Comparison of ENCODE assay signal across 14 cellular contexts in the genomic region with DNA sequence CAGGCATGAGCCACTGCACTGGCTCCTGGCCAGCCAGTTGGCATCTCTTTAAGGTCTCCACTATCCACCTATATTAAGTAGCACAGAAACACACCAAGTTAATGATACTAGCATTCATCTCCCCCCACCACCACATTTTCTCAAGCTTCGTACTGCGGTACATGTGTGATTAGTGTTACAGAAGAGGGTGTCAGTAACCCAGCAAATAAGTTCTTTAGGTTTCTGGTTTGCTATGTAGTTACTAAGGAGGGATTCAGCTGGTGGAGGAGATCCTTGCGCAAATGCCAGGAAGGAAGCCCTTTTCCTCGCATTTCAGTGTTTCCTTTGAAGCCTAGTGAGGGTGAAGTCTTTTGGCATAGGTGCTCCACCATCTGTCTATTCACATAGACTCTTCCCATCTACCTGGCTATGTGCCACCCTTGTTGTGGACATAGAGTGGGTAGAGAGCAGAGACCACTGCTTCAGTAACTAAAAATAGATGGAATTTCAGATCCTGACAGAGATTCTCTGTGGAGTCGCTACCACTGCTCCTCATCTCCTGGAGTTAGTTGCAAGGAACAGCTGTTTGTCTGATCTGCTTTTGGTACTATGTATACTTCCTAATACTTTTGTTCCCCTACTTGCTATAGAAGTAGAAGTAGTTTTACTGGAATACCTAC. TPM values are rescaled to one million over a fixed set of nuclear protein-coding genes. Genes with fewer than 3 reads are reported as not detected.
A peak's percentile ranks its signal among the peaks of the same experiment; 100 is the strongest.
DNase-seq lines count a peak whose midpoint lies in the region; ATAC-seq, FAIRE-seq and TF ChIP-seq lines count a peak whose summit lies in the region.
"Had no signal": no experiment of that assay in that cellular context is flagged by ENCODE, and none has a peak within 500 bp of the region (broad histone marks: within the 10 kb centered on the region; RNA-seq: fewer than 3 reads in every experiment).

No MANE protein-coding gene starts in this region.

- WGBS in SK-N-SH (ENCODE audit: low lambda C conversion rate) = 96% methylated on average over 5 of the region's 5 CpGs
- 70 to 76% methylated on average over 5 of the region's 5 CpGs for WGBS in pancreas, 2 donors

- peak overlapping the region; percentile 10; the same call in 1 of the 2 replicates for H3K4me2 ChIP-seq in SK-N-SH

- DNase-seq in SK-N-SH = no peak
- peak; percentile 8 for DNase-seq in NCI-H1694 (lab: John Stamatoyannopoulos, UW)
- DNase-seq in activated naive CD8-positive, alpha-beta T cell treated with anti-CD3 and anti-CD28 coated beads, Interleukin-2, amount 50 U/mL, for 24 hours = no peak
- DNase-seq in pancreas = no peak
- DNase-seq in HK-2 (ENCODE audit: unreplicated experiment) = no peak
- DNase-seq in HPDE6-E6E7 (ENCODE audit: extremely low spot score) = no peak
- DNase-seq: DMS79; heart left ventricle; left ventricle myocardium superior; NCI-H82; stimulated activated CD4-positive, alpha-beta T cell treated with anti-CD3 and anti-CD28 coated beads, Interleukin-4, amount 100 ng/mL, for 1 hour had no signal

- CTCF ChIA-PET in SK-N-SH (lab: Yijun Ruan, JAX) = interaction anchor here (1.1 kb wide), 1 partner anchor 7 kb away, joined by 5 read pairs; no protein-coding TSS in a partner anchor

- no peaks in the 10 kb centered on the region for H3K9me2 ChIP-seq in SK-N-SH

- H4K20me1 ChIP-seq in SK-N-SH (ENCODE audit: insufficient read depth) = peaks cover 94% of the 10 kb centered on the region

- H3K27ac Mint-ChIP-seq in activated naive CD8-positive, alpha-beta T cell treated with anti-CD3 and anti-CD28 coated beads, Interleukin-2, amount 50 U/mL, for 24 hours = peak overlapping the region; percentile 82

- peaks cover 29% of the 10 kb centered on the region for H3F3A ChIP-seq in SK-N-SH (replicated peaks; ENCODE audit: insufficient read depth)

- no peak for TF ChIP-seq EP300 in SK-N-SH (IDR thresholded peaks at IDR 0.05; ENCODE audit: borderline replicate concordance in 1 of 2, low read depth in 1 of 2, low read length in 1 of 2)

- TF ChIP-seq CTCF in SK-N-SH (IDR thresholded peaks at IDR 0.05) (no peak), pancreas (IDR thresholded peaks at IDR 0.05) (no peak)

- H3K4me1 Mint-ChIP-seq in activated naive CD8-positive, alpha-beta T cell treated with anti-CD3 and anti-CD28 coated beads, Interleukin-2, amount 50 U/mL, for 24 hours = peaks cover 65% of the 10 kb centered on the region

- peak overlapping the region in 1 of 2 experiments; percentile 2; a peak in 2 of 4 replicates for H3K27ac ChIP-seq in SK-N-SH (ENCODE audit: low read depth in 2 of 2, low read length in 1 of 2)
- no peak overlapping the region for H3K27ac ChIP-seq in pancreas
- H3K27ac ChIP-seq: SJSA1 had no signal

- peaks cover 17% of the 10 kb centered on the region for H3K36me3 Mint-ChIP-seq in activated naive CD8-positive, alpha-beta T cell treated with anti-CD3 and anti-CD28 coated beads, Interleukin-2, amount 50 U/mL, for 24 hours (ENCODE audit: low read depth)

- H3K9ac ChIP-seq in SK-N-SH = no peak overlapping the region

- H3K36me3 ChIP-seq in SK-N-SH (replicated peaks in 1 of 2; ENCODE audit: control insufficient read depth in 1 of 2, insufficient read depth in 2 of 2, low read length in 1 of 2) = peaks cover 0 to 14% of the 10 kb centered on the region in 2 experiments
- no peaks in the 10 kb centered on the region for H3K36me3 ChIP-seq in pancreas

- H3K27me3 ChIP-seq in SK-N-SH (ENCODE audit: insufficient read depth) = no peaks in the 10 kb centered on the region
- H3K27me3 ChIP-seq in pancreas = no peaks in the 10 kb centered on the region
- H3K27me3 ChIP-seq: heart left ventricle, SJSA1 had no signal

- intact Hi-C loops in pancreas (cut with DNase I) = no loop called here

- H3K4me3 Mint-ChIP-seq in activated naive CD8-positive, alpha-beta T cell treated with anti-CD3 and anti-CD28 coated beads, Interleukin-2, amount 50 U/mL, for 24 hours = no peak overlapping the region

- no peak for FAIRE-seq in pancreas (lab: Jason Lieb, UNC)

- H3K9me3 ChIP-seq in SK-N-SH (no peaks in the 10 kb centered on the region), pancreas (no peaks in the 10 kb centered on the region)
- H3K9me3 ChIP-seq: heart left ventricle, SJSA1 had no signal

- no peaks in the 10 kb centered on the region for H3K9me3 Mint-ChIP-seq in activated naive CD8-positive, alpha-beta T cell treated with anti-CD3 and anti-CD28 coated beads, Interleukin-2, amount 50 U/mL, for 24 hours

- no peak for ATAC-seq in SK-N-SH treated with all-trans-retinoic acid at 6 μM for 48 hours
- ATAC-seq in activated naive CD8-positive, alpha-beta T cell treated with anti-CD3 and anti-CD28 coated beads, Interleukin-2, amount 50 U/mL, for 24 hours = no peak
- ATAC-seq in pancreas = peak in 3 of 4 donors; percentile 19 to 34 (median 30)
- ATAC-seq in HG02981 (IDR thresholded peaks at IDR 0.05; ENCODE audit: unreplicated experiment) = no peak
- ATAC-seq: left ventricle myocardium superior had no signal

- no peak overlapping the region for H2AFZ ChIP-seq in SK-N-SH (ENCODE audit: low read depth)

- POLR2A ChIA-PET in SK-N-SH (lab: Yijun Ruan, JAX) = interaction anchor here (0.6 kb wide), 1 partner anchor 99 kb away, joined by 3 read pairs; no protein-coding TSS in a partner anchor

- no peaks in the 10 kb centered on the region; a peak in 2 of 4 replicates for H3K4me1 ChIP-seq in SK-N-SH (ENCODE audit: control insufficient read depth in 1 of 2, insufficient read depth in 2 of 2, low read depth in 1 of 2, low read length in 1 of 2)
- H3K4me1 ChIP-seq in pancreas = peaks cover 0 to 24% (median 0%) of the 10 kb centered on the region in 3 donors
- H3K4me1 ChIP-seq: SJSA1 had no signal

- H3K4me3 ChIP-seq in SK-N-SH (ENCODE audit: low read depth in 2 of 2, low read length in 1 of 2) = no peak overlapping the region
- H3K4me3 ChIP-seq in pancreas = no peak overlapping the region
- H3K4me3 ChIP-seq: heart left ventricle, SJSA1 had no signal

- TF ChIP-seq RAD21 in SK-N-SH (IDR thresholded peaks at IDR 0.05; ENCODE audit: low read length) = no peak

- H3K27me3 Mint-ChIP-seq in activated naive CD8-positive, alpha-beta T cell treated with anti-CD3 and anti-CD28 coated beads, Interleukin-2, amount 50 U/mL, for 24 hours = no peaks in the 10 kb centered on the region

- H3K79me2 ChIP-seq in SK-N-SH (ENCODE audit: insufficient read depth) = peaks cover 100% of the 10 kb centered on the region

TF ChIP-seq in SK-N-SH, 30 proteins besides CTCF, POLR2A, EP300 and RAD21 (continues in another document):
- TF ChIP-seq SMC3 (IDR thresholded peaks at IDR 0.05; ENCODE audit: low read depth, low read length) = no peak
- TF ChIP-seq ELF1 (IDR thresholded peaks at IDR 0.05) = no peak
- TF ChIP-seq RFX5 (IDR thresholded peaks at IDR 0.05; ENCODE audit: low read length) = no peak
- TF ChIP-seq SIN3A (IDR thresholded peaks at IDR 0.05; ENCODE audit: borderline replicate concordance, low read depth, low read length) = no peak
- no peak for TF ChIP-seq FOSL2 (IDR thresholded peaks at IDR 0.05; ENCODE audit: borderline replicate concordance, low read depth)
- no peak for TF ChIP-seq FOXJ3 (CRISPR knock-in tag; IDR thresholded peaks at IDR 0.05)
- no peak for TF ChIP-seq MEF2A (IDR thresholded peaks at IDR 0.05; ENCODE audit: borderline replicate concordance, low read depth)
- TF ChIP-seq FOXM1 (IDR thresholded peaks at IDR 0.05; ENCODE audit: low read depth) = no peak
- TF ChIP-seq EZH2phosphoT487 (IDR thresholded peaks at IDR 0.05; ENCODE audit: borderline replicate concordance, low read depth) = no peak
- TF ChIP-seq, protein P1, sequence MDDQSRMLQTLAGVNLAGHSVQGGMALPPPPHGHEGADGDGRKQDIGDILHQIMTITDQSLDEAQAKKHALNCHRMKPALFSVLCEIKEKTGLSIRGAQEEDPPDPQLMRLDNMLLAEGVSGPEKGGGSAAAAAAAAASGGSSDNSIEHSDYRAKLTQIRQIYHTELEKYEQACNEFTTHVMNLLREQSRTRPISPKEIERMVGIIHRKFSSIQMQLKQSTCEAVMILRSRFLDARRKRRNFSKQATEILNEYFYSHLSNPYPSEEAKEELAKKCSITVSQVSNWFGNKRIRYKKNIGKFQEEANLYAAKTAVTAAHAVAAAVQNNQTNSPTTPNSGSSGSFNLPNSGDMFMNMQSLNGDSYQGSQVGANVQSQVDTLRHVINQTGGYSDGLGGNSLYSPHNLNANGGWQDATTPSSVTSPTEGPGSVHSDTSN (IDR thresholded peaks at IDR 0.05) = no peak
- TF ChIP-seq RCOR1 (IDR thresholded peaks at IDR 0.05; ENCODE audit: low read length) = no peak

TF ChIP-seq in SK-N-SH treated with all-trans-retinoic acid at 6 μM for 48 hours, 23 proteins besides CTCF, POLR2A, EP300 and RAD21:
- TF ChIP-seq PPARA (CRISPR knock-in tag; IDR thresholded peaks at IDR 0.05; ENCODE audit: borderline replicate concordance) (no peak), TOX (CRISPR knock-in tag; IDR thresholded peaks at IDR 0.05; ENCODE audit: borderline replicate concordance) (no peak)
- TF ChIP-seq, protein P2, sequence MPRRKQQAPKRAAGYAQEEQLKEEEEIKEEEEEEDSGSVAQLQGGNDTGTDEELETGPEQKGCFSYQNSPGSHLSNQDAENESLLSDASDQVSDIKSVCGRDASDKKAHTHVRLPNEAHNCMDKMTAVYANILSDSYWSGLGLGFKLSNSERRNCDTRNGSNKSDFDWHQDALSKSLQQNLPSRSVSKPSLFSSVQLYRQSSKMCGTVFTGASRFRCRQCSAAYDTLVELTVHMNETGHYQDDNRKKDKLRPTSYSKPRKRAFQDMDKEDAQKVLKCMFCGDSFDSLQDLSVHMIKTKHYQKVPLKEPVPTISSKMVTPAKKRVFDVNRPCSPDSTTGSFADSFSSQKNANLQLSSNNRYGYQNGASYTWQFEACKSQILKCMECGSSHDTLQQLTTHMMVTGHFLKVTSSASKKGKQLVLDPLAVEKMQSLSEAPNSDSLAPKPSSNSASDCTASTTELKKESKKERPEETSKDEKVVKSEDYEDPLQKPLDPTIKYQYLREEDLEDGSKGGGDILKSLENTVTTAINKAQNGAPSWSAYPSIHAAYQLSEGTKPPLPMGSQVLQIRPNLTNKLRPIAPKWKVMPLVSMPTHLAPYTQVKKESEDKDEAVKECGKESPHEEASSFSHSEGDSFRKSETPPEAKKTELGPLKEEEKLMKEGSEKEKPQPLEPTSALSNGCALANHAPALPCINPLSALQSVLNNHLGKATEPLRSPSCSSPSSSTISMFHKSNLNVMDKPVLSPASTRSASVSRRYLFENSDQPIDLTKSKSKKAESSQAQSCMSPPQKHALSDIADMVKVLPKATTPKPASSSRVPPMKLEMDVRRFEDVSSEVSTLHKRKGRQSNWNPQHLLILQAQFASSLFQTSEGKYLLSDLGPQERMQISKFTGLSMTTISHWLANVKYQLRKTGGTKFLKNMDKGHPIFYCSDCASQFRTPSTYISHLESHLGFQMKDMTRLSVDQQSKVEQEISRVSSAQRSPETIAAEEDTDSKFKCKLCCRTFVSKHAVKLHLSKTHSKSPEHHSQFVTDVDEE (CRISPR knock-in tag; IDR thresholded peaks at IDR 0.05) = no peak

RNA-seq across cellular contexts. Expression of a gene that starts 16.7 kb away (rescaled TPM):
- polyA plus RNA-seq in SK-N-SH (2012; rRNA removed) (22.8 and 24.5 TPM in 2 replicates), pancreas (10 to 100 TPM; 38.8 to 47.7 TPM)
- 37.4 and 56.8 TPM in 2 replicates for polyA plus RNA-seq in SK-N-SH (2012; cell fraction: cytosol; rRNA removed)
- polyA plus RNA-seq in SK-N-SH (2012; cell fraction: nucleus; rRNA removed) = 17.7 and 24.5 TPM in 2 replicates
- 10 to 100 TPM; 36.5 to 59.3 (median 47.0) TPM for total RNA-seq in pancreas

Comparison
In these comparisons a context has a peak if more than half of its experiments do, and no peak if none do; other contexts are left out.
1. ATAC-seq: peak in pancreas (3 of 4); none in SK-N-SH treated with all-trans-retinoic acid at 6 μM for 48 hours (single experiment), activated naive CD8-positive, alpha-beta T cell treated with anti-CD3 and anti-CD28 coated beads, Interleukin-2, amount 50 U/mL, for 24 hours (single experiment) and HG02981 (single experiment).